8 cellular contexts compared by ENCODE assay signal in genomic region chr13:51585234-51585672, GRCh38. TPM values are rescaled to one million over a fixed set of nuclear protein-coding genes. Genes with fewer than 3 reads are reported as not detected.
DNase-seq lines count a peak whose midpoint lies in the region; ATAC-seq, FAIRE-seq and TF ChIP-seq lines count a peak whose summit lies in the region.

No MANE protein-coding gene starts in this region.

- CTCF ChIA-PET in Caco-2 (lab: Charles Lee): interaction anchor here (0.5 to 0.9 kb wide), 3 partner anchors 132 to 213 kb away, joined by 3 read pairs; no protein-coding TSS in a partner anchor
- CTCF ChIA-PET in HepG2 (lab: Yijun Ruan, JAX; ENCODE audit: low intra/inter-chr PET ratio, low total read pairs): no interaction called here

- no TSS peak for BruUV-seq in Caco-2 (replicated peaks; lab: Mats Ljungman, UMichigan)
- no TSS peak for BruUV-seq in HepG2 (replicated peaks; lab: Mats Ljungman, UMichigan)

- peak overlapping the region; percentile 82 for H3K4me2 ChIP-seq in HepG2 (ENCODE audit: low read depth, low read length)

- peaks cover 58% of the 10 kb centered on the region for H3K79me2 ChIP-seq in HepG2 (ENCODE audit: insufficient read depth, low read length)

- H3K4me1 Mint-ChIP-seq in Caco-2 (ENCODE audit: low read depth, unreplicated experiment): peaks cover 7% of the 10 kb centered on the region

- no peak for DNase-seq in Caco-2
- DNase-seq in MG63: no peak
- DNase-seq in astrocyte of the cerebellum (ENCODE audit: low read depth): no peak
- DNase-seq in HepG2 (ENCODE audit: low spot score): no peak
- no peak for DNase-seq in stimulated activated CD4-positive, alpha-beta T cell treated with anti-CD3 and anti-CD28 coated beads, Interleukin-2, amount 100 ng/mL, for 48 hours
- no peak for DNase-seq in germinal center (ENCODE audit: low spot score)
- DNase-seq in activated CD4-positive, alpha-beta T cell treated with anti-CD3 and anti-CD28 coated beads, Interleukin-2, amount 50 U/mL, for 48 hours: no peak

- H3K27me3 Mint-ChIP-seq in Caco-2 (ENCODE audit: insufficient read depth, unreplicated experiment): no peaks in the 10 kb centered on the region

- TF ChIP-seq CTCF in Caco-2 (IDR thresholded peaks at IDR 0.05; ENCODE audit: insufficient read depth in 1 of 2, low read depth in 1 of 2, low read length in 1 of 2, severe bottlenecking in 1 of 2, unreplicated experiment in 1 of 2) (no peak), astrocyte of the cerebellum (IDR thresholded peaks at IDR 0.05; ENCODE audit: low read depth, low read length, missing control alignments) (no peak), HepG2 (CRISPR knock-in tag; IDR thresholded peaks at IDR 0.05) (no peak)

- H3K4me3 Mint-ChIP-seq in Caco-2 (ENCODE audit: unreplicated experiment): peak overlapping the region; percentile 75

- H3K36me3 ChIP-seq in Caco-2 (ENCODE audit: control insufficient read depth, insufficient read depth, low read length): no peaks in the 10 kb centered on the region
- no peaks in the 10 kb centered on the region for H3K36me3 ChIP-seq in MG63
- H3K36me3 ChIP-seq in HepG2 (replicated peaks in 1 of 2; ENCODE audit: control insufficient read depth in 1 of 2, insufficient read depth in 2 of 2, low read length in 2 of 2): no peaks in the 10 kb centered on the region; a peak in 1 of 5 replicates
- no peaks in the 10 kb centered on the region for H3K36me3 ChIP-seq in thymus (ENCODE audit: control insufficient read depth, insufficient read depth)

- TF ChIP-seq RAD21 in HepG2 (CRISPR knock-in tag; IDR thresholded peaks at IDR 0.05): no peak

- H3K27me3 ChIP-seq in Caco-2 (replicated peaks; ENCODE audit: control insufficient read depth, insufficient read depth, low read length) (no peaks in the 10 kb centered on the region), MG63 (no peaks in the 10 kb centered on the region), HepG2 (ENCODE audit: control insufficient read depth in 1 of 2, insufficient read depth in 2 of 2, low read length in 2 of 2) (no peaks in the 10 kb centered on the region; a peak in 1 of 5 replicates), thymus (ENCODE audit: control insufficient read depth, insufficient read depth) (no peaks in the 10 kb centered on the region)

- peaks cover 7% of the 10 kb centered on the region; the same call in 1 of the 2 replicates for H4K20me1 ChIP-seq in HepG2 (ENCODE audit: insufficient read depth, low read length)

- no peaks in the 10 kb centered on the region for H3K9me3 ChIP-seq in Caco-2
- no peaks in the 10 kb centered on the region for H3K9me3 ChIP-seq in MG63
- H3K9me3 ChIP-seq in HepG2 (ENCODE audit: low read length): no peaks in the 10 kb centered on the region
- no peaks in the 10 kb centered on the region for H3K9me3 ChIP-seq in thymus (ENCODE audit: control insufficient read depth)

- ATAC-seq in HepG2: no peak

- peaks cover 21% of the 10 kb centered on the region for H3K4me1 ChIP-seq in Caco-2
- H3K4me1 ChIP-seq in HepG2 (ENCODE audit: insufficient read depth, low read length): peaks cover 72% of the 10 kb centered on the region
- peaks cover 10% of the 10 kb centered on the region for H3K4me1 ChIP-seq in thymus (ENCODE audit: control insufficient read depth, insufficient read depth, low read length)

- H3K27ac Mint-ChIP-seq in Caco-2 (ENCODE audit: unreplicated experiment): peak overlapping the region; percentile 38

- H3K4me3 ChIP-seq in Caco-2 (ENCODE audit: low read depth, low read length): peak overlapping the region; percentile 70
- peak overlapping the region; percentile 96 for H3K4me3 ChIP-seq in MG63
- H3K4me3 ChIP-seq in astrocyte of the cerebellum (ENCODE audit: low read depth, low read length): peak overlapping the region; percentile 80
- H3K4me3 ChIP-seq in HepG2 (replicated peaks in 1 of 3; ENCODE audit: insufficient read depth in 1 of 3, low read depth in 2 of 3, low read length in 3 of 3): peak overlapping the region; percentile 82 to 98 (median 90)
- H3K4me3 ChIP-seq in thymus (ENCODE audit: low read length): peak overlapping the region; percentile 92

- no peak for TF ChIP-seq EP300 in HepG2 (IDR thresholded peaks at IDR 0.05; ENCODE audit: low read depth in 2 of 2, low read length in 2 of 2)
- no peak for TF ChIP-seq EP300 in HepG2 (CRISPR knock-in tag; IDR thresholded peaks at IDR 0.05; ENCODE audit: borderline replicate concordance)

- H3K9ac ChIP-seq in HepG2 (ENCODE audit: insufficient read depth, low read depth, low read length): peak overlapping the region; percentile 98

- TF ChIP-seq POLR2A in HepG2 (IDR thresholded peaks at IDR 0.05; ENCODE audit: insufficient read depth in 1 of 2, low read depth in 2 of 2, low read length in 2 of 2): no peak

- intact Hi-C loops in Caco-2 (cut with micrococcal nuclease; ENCODE audit: unreplicated experiment): no loop called here
- intact Hi-C loops in HepG2 (cut with micrococcal nuclease; ENCODE audit: unreplicated experiment): loop anchor here (5.0 to 10.0 kb wide), 3 partner anchors 150 to 212 kb away; no protein-coding TSS in a partner anchor

- no peak overlapping the region for H2AFZ ChIP-seq in HepG2 (ENCODE audit: low read length)

- POLR2A ChIA-PET in Caco-2 (lab: Charles Lee): interaction anchor here (1.2 to 1.6 kb wide), 2 partner anchors 132 to 142 kb away, joined by 4 to 10 read pairs; no protein-coding TSS in a partner anchor
- POLR2A ChIA-PET in HepG2 (lab: Yijun Ruan, JAX): interaction anchor here (0.7 to 3.7 kb wide), 5 partner anchors 32 to 179 kb away, joined by 3 to 32 read pairs (median 5); partner anchors contain the start of gene INTS6

- WGBS in HepG2 (ENCODE audit: low lambda C conversion rate): 3% methylated on average over 7 of the region's 8 CpGs
- WGBS in thymus: 1% methylated on average over 8 of the region's 8 CpGs

- in situ Hi-C loops in astrocyte of the cerebellum (cut with HindIII; ENCODE audit: low sequenced_read_pairs): no loop called here
- in situ Hi-C loops in HepG2 (cut with HindIII; ENCODE audit: extremely low pct_ligation_motif_present, low pct_unique_long_range_greater_than_20kb): loop anchor here (10.0 kb wide), 1 partner anchor 140 kb away; no protein-coding TSS in a partner anchor

- H3K27ac ChIP-seq in HepG2 (ENCODE audit: extremely low read length, insufficient read depth, low read length) (peak overlapping the region; percentile 94), thymus (ENCODE audit: low read depth) (peak overlapping the region; percentile 81)

- no peak for FAIRE-seq in HepG2 (lab: Jason Lieb, UNC)

- H3K9me3 Mint-ChIP-seq in Caco-2 (ENCODE audit: unreplicated experiment): no peaks in the 10 kb centered on the region

- H3K36me3 Mint-ChIP-seq in Caco-2 (ENCODE audit: insufficient read depth, unreplicated experiment): no peaks in the 10 kb centered on the region

TF ChIP-seq in HepG2, 621 proteins besides CTCF, POLR2A, EP300 and RAD21 (continues in another document):
- TF ChIP-seq GFI1 (CRISPR knock-in tag; IDR thresholded peaks at IDR 0.05; ENCODE audit: borderline replicate concordance): 0 out of 2 replicates have a peak, but pooled peaks have one; percentile 17
- 0 out of 2 replicates have a peak, but pooled peaks have one; percentile 8 for TF ChIP-seq ZNF780A (CRISPR knock-in tag; IDR thresholded peaks at IDR 0.05)
- no peak for TF ChIP-seq ZNF253 (CRISPR knock-in tag; IDR thresholded peaks at IDR 0.05; ENCODE audit: borderline replicate concordance)
- TF ChIP-seq ZNF615 (CRISPR knock-in tag; IDR thresholded peaks at IDR 0.05; ENCODE audit: borderline replicate concordance): 0 out of 2 replicates have a peak, but pooled peaks have one; percentile 24
- no peak for TF ChIP-seq KLF9 (CRISPR knock-in tag; IDR thresholded peaks at IDR 0.05; ENCODE audit: low read depth)
- peak; percentile 68 to 69 for TF ChIP-seq MAFK (conservative IDR thresholded peaks at IDR 0.05 in 1 of 2, IDR thresholded peaks at IDR 0.05 in 1 of 2; ENCODE audit: low read length in 2 of 2)
- 0 out of 2 replicates have a peak, but pooled peaks have one; percentile 9 for TF ChIP-seq ZNF33B (CRISPR knock-in tag; IDR thresholded peaks at IDR 0.05)
- no peak for TF ChIP-seq ZBTB25 (CRISPR knock-in tag; IDR thresholded peaks at IDR 0.05)

RNA-seq across cellular contexts. Expression of gene WDFY2, which starts 1.0 kb away (rescaled TPM):
- total RNA-seq in Caco-2 (2022) (6.3 and 9.2 TPM in 2 replicates), HepG2 (2016; rRNA removed; fragmentation: Illumina TruSeq; extraction: Trizol) (16.4 and 22.6 TPM in 2 replicates)
- total RNA-seq in MG63 (2014; rRNA removed; shearing (Covaris generic); ENCODE audit: low replicate concordance): 0.91 and 1.8 TPM in 2 replicates
- total RNA-seq in HepG2 (2016; cell fraction: cytosol; rRNA removed; fragmentation: Illumina TruSeq; extraction: Trizol; ENCODE audit: low read depth): 2.3 and 2.6 TPM in 2 replicates
- 17.3 and 21.4 TPM in 2 replicates for total RNA-seq in HepG2 (2016; cell fraction: insoluble cytoplasmic fraction; rRNA removed; fragmentation: Illumina TruSeq; extraction: Trizol)
- 5.6 and 7.0 TPM in 2 replicates for total RNA-seq in HepG2 (2016; cell fraction: membrane; rRNA removed; fragmentation: Illumina TruSeq; extraction: Trizol)
- 70.9 and 71.5 TPM in 2 replicates for total RNA-seq in HepG2 (2016; cell fraction: nucleus; rRNA removed; fragmentation: Illumina TruSeq; extraction: Trizol)
- polyA plus RNA-seq in HepG2 (2011; rRNA removed) (27.0 and 27.5 TPM in 2 replicates), thymus (7.4 TPM)
- polyA plus RNA-seq in HepG2 (2011; cell fraction: cytosol; rRNA removed): 8.0 and 11.1 TPM in 2 replicates
- polyA plus RNA-seq in HepG2 (2011; cell fraction: nucleus; rRNA removed): 67.6 and 71.9 TPM in 2 replicates
- polyA plus RNA-seq in HepG2 (2012): 21.4 and 23.6 TPM in 2 replicates
- polyA plus RNA-seq in HepG2 (2016; cell fraction: cytosol; fragmentation: Illumina TruSeq; extraction: Trizol; ENCODE audit: low read depth): 1.3 and 1.7 TPM in 2 replicates
- polyA plus RNA-seq in HepG2 (2016; cell fraction: insoluble cytoplasmic fraction; fragmentation: Illumina TruSeq; extraction: Trizol; ENCODE audit: low read depth): 16.8 and 17.1 TPM in 2 replicates
- 3.4 and 3.7 TPM in 2 replicates for polyA plus RNA-seq in HepG2 (2016; cell fraction: membrane; fragmentation: Illumina TruSeq; extraction: Trizol; ENCODE audit: low read depth)
- 63.8 and 64.3 TPM in 2 replicates for polyA plus RNA-seq in HepG2 (2016; cell fraction: nucleus; fragmentation: Illumina TruSeq; extraction: Trizol; ENCODE audit: insufficient read depth, low read depth)
- 10.1 and 51.6 TPM in 2 replicates for polyA minus RNA-seq in HepG2 (2011; rRNA and poly(A)+ RNA removed; ENCODE audit: low replicate concordance)
- polyA minus RNA-seq in HepG2 (2011; cell fraction: cytosol; rRNA and poly(A)+ RNA removed): 12.9 and 15.9 TPM in 2 replicates
- 150 and 174 TPM in 2 replicates for polyA minus RNA-seq in HepG2 (2011; cell fraction: nucleus; rRNA and poly(A)+ RNA removed)
